ENCODE assay signal across 22 cellular contexts in the genomic region with DNA sequence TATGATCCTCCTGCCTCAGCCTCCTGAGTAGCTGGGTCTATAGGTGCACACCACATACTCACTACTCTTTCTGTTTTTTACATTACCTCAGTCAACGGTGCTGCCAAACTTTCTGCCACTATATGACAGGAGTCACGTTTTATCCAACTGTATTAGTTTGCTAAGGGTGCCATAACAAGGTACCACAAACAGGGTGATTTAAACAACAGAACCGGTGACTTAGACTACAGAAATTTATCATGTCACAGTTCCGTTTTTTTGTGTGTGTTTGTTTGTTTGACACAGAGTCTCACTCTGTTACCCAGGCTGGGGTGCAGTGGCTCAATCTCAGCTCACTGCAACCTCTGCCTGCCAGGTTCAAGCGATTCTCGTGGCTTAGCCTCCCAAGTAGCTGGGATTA.
"Had no signal": no experiment of that assay in that cellular context is flagged by ENCODE, and none has a peak within 500 bp of the region (broad histone marks: within the 10 kb centered on the region; RNA-seq: fewer than 3 reads in every experiment).

No MANE protein-coding gene starts in this region.

- H3K4me1 Mint-ChIP-seq: T-helper 17 cell had no signal

- ATAC-seq: activated CD4-positive, alpha-beta T cell treated with anti-CD3 and anti-CD28 coated beads for 36 hours; activated T-cell treated with anti-CD3 and anti-CD28 coated beads, Interleukin-2, amount 50 U/mL, for 72 hours; T-helper 17 cell had no signal

- FAIRE-seq: TTC549 had no signal

- DNase-seq: activated CD4-positive, alpha-beta memory T cell treated with anti-CD3 and anti-CD28 coated beads, Interleukin-2, amount 10 ng/mL, durations not matched to agents 7 days and 5 days; activated CD4-positive, alpha-beta T cell treated with anti-CD3 and anti-CD28 coated beads for 36 hours; activated CD4-positive, alpha-beta T cell treated with anti-CD3 and anti-CD28 coated beads, Interleukin-2, amount 50 U/mL, for 1 hour; activated gamma-delta T cell treated with Interleukin-2 at 50 U/mL for 16 hours; activated naive CD4-positive, alpha-beta T cell treated with anti-CD3 and anti-CD28 coated beads, Interleukin-2, amount 10 ng/mL, durations not matched to agents 7 days and 5 days; activated naive CD8-positive, alpha-beta T cell treated with anti-CD3 and anti-CD28 coated beads for 36 hours; activated T-cell treated with anti-CD3 and anti-CD28 coated beads, Interleukin-2, amount 50 U/mL, for 72 hours; brain microvascular endothelial cell; MM.1S; NCI-H1105; NCI-H1436; NCI-H1694 treated with DMSO at 0.1 percent for 48 hours; NCI-H510A treated with DMSO at 0.1 percent for 48 hours; NCI-H69; NK-92 treated with Interleukin-12 subunit alpha and Interleukin-12 subunit beta, amount 100 ng/mL, for 24 hours; PC-9; SHP77 treated with DMSO at 0.1 percent for 48 hours; T-helper 17 cell; T-helper 9 cell had no signal

- H3K4me3 Mint-ChIP-seq: activated CD4-positive, alpha-beta memory T cell treated with anti-CD3 and anti-CD28 coated beads, Interleukin-2, amount 10 ng/mL, durations not matched to agents 7 days and 5 days; activated CD4-positive, alpha-beta T cell treated with anti-CD3 and anti-CD28 coated beads for 36 hours; activated naive CD4-positive, alpha-beta T cell treated with anti-CD3 and anti-CD28 coated beads, Interleukin-2, amount 10 ng/mL, durations not matched to agents 7 days and 5 days; activated naive CD8-positive, alpha-beta T cell treated with anti-CD3 and anti-CD28 coated beads for 36 hours; activated T-cell treated with anti-CD3 and anti-CD28 coated beads, Interleukin-2, amount 50 U/mL, for 72 hours; T-helper 17 cell had no signal

- H3K9me3 Mint-ChIP-seq: activated CD4-positive, alpha-beta memory T cell treated with anti-CD3 and anti-CD28 coated beads, Interleukin-2, amount 10 ng/mL, durations not matched to agents 7 days and 5 days; activated naive CD4-positive, alpha-beta T cell treated with anti-CD3 and anti-CD28 coated beads, Interleukin-2, amount 10 ng/mL, durations not matched to agents 7 days and 5 days; activated naive CD8-positive, alpha-beta T cell treated with anti-CD3 and anti-CD28 coated beads for 36 hours; activated T-helper 2 cell treated with anti-CD3 and anti-CD28 coated beads, Interferon-gamma antibody, Interleukin-2, Interleukin-4, amounts not matched to agents 10 μg/mL and 5 μg/mL and 100 μg/mL, durations not matched to agents 14 hours and 24 hours and 36 hours had no signal

- H3K36me3 ChIP-seq: brain microvascular endothelial cell, cardiac muscle cell had no signal

- H3K27me3 ChIP-seq: brain microvascular endothelial cell, cardiac muscle cell had no signal

- H3K4me3 ChIP-seq: cardiac muscle cell, PC-9 had no signal

- H3K27ac ChIP-seq: brain microvascular endothelial cell, cardiac muscle cell, PC-9 had no signal

- H3K36me3 Mint-ChIP-seq: activated naive CD4-positive, alpha-beta T cell treated with anti-CD3 and anti-CD28 coated beads, Interleukin-2, amount 10 ng/mL, durations not matched to agents 7 days and 5 days; activated naive CD8-positive, alpha-beta T cell treated with anti-CD3 and anti-CD28 coated beads for 36 hours had no signal

- H3K27ac Mint-ChIP-seq: activated CD4-positive, alpha-beta memory T cell treated with anti-CD3 and anti-CD28 coated beads, Interleukin-2, amount 10 ng/mL, durations not matched to agents 7 days and 5 days; activated CD4-positive, alpha-beta T cell treated with anti-CD3 and anti-CD28 coated beads for 36 hours; activated naive CD4-positive, alpha-beta T cell treated with anti-CD3 and anti-CD28 coated beads, Interleukin-2, amount 10 ng/mL, durations not matched to agents 7 days and 5 days; activated naive CD8-positive, alpha-beta T cell treated with anti-CD3 and anti-CD28 coated beads for 36 hours; activated T-cell treated with anti-CD3 and anti-CD28 coated beads, Interleukin-2, amount 50 U/mL, for 72 hours; activated T-helper 2 cell treated with anti-CD3 and anti-CD28 coated beads, Interferon-gamma antibody, Interleukin-2, Interleukin-4, amounts not matched to agents 10 μg/mL and 5 μg/mL and 100 μg/mL, durations not matched to agents 14 hours and 24 hours and 36 hours; T-helper 17 cell had no signal
